17 cellular contexts compared by ENCODE assay signal in genomic region chr13:29452773-29453574, GRCh38.
DNase-seq lines count a peak whose midpoint lies in the region; ATAC-seq and TF ChIP-seq lines count a peak whose summit lies in the region.
"Had no signal": no experiment of that assay in that cellular context is flagged by ENCODE, and none has a peak within 500 bp of the region (broad histone marks: within the 10 kb centered on the region; RNA-seq: fewer than 3 reads in every experiment).

No MANE protein-coding gene starts in this region.

- no peaks in the 10 kb centered on the region for H3K9me3 Mint-ChIP-seq in neural crest cell
- H3K9me3 Mint-ChIP-seq: CD4-positive, alpha-beta T cell had no signal

- peak overlapping the region; percentile 15 for H3K27ac Mint-ChIP-seq in neural crest cell (ENCODE audit: unreplicated experiment)
- H3K27ac Mint-ChIP-seq: B cell; CD4-positive, alpha-beta T cell had no signal

- H3K27me3 Mint-ChIP-seq in neural crest cell (ENCODE audit: low read depth), result peaks cover 8% of the 10 kb centered on the region

- ATAC-seq in HG03280 (IDR thresholded peaks at IDR 0.05; ENCODE audit: unreplicated experiment) (no peak), HG02763 (IDR thresholded peaks at IDR 0.05; ENCODE audit: unreplicated experiment) (no peak)
- ATAC-seq: A549, HepG2 had no signal

- no peaks in the 10 kb centered on the region for H3K4me1 Mint-ChIP-seq in neural crest cell
- H3K4me1 Mint-ChIP-seq: B cell had no signal

- H3K36me3 Mint-ChIP-seq in neural crest cell (ENCODE audit: low read depth), result no peaks in the 10 kb centered on the region

- DNase-seq in AG10803 (ENCODE audit: low read depth) (peak; percentile 79), NCI-H526 treated with DMSO at 0.1 percent for 48 hours (lab: John Stamatoyannopoulos, UW) (peak; percentile 36), dedifferentiated amniotic fluid mesenchymal stem cell (ENCODE audit: extremely low spot score) (peak; percentile 33), neural crest cell (ENCODE audit: low read depth, low spot score) (no peak)
- no peak for DNase-seq in stimulated activated naive CD4-positive, alpha-beta T cell treated with Interleukin-2 at 50 U/mL for 16 hours (lab: John Stamatoyannopoulos, UW)
- DNase-seq in stimulated activated CD4-positive, alpha-beta T cell treated with anti-CD3 and anti-CD28 coated beads, Interleukin-2, amount 100 ng/mL, for 48 hours, result no peak
- DNase-seq: Calu3; CD4-positive, alpha-beta T cell; H7; NCI-H1092; NCI-H146; NCI-H510A treated with DMSO at 0.1 percent for 48 hours had no signal

- no peak overlapping the region for H3K4me3 ChIP-seq in AG10803 (ENCODE audit: low read length)
- H3K4me3 ChIP-seq: A549 had no signal

- no peak overlapping the region for H3K4me3 Mint-ChIP-seq in neural crest cell
- H3K4me3 Mint-ChIP-seq: B cell; CD4-positive, alpha-beta T cell had no signal

- TF ChIP-seq CTCF in AG10803 (conservative IDR thresholded peaks at IDR 0.05; ENCODE audit: low read length) (no peak), neural crest cell (conservative IDR thresholded peaks at IDR 0.05) (no peak)

Comparison
In these comparisons a context has a peak if more than half of its experiments do, and no peak if none do; other contexts are left out.
1. DNase-seq: peak in AG10803 (single experiment), NCI-H526 treated with DMSO at 0.1 percent for 48 hours (single experiment) and dedifferentiated amniotic fluid mesenchymal stem cell (single experiment); none in neural crest cell (single experiment), stimulated activated naive CD4-positive, alpha-beta T cell treated with Interleukin-2 at 50 U/mL for 16 hours (single experiment) and stimulated activated CD4-positive, alpha-beta T cell treated with anti-CD3 and anti-CD28 coated beads, Interleukin-2, amount 100 ng/mL, for 48 hours (0 of 2).